ENCODE assay signal across 1 cellular context in genomic region chr22:19604711-19605268, GRCh38.
A peak's percentile ranks its signal among the peaks of the same experiment; 100 is the strongest.
TF ChIP-seq lines count a peak whose summit lies in the region.

No MANE protein-coding gene starts in this region.

TF ChIP-seq in HepG2, 621 proteins besides CTCF, POLR2A, EP300 and RAD21 (continued from another document and continues in another):
- TF ChIP-seq ZHX1 (CRISPR knock-in tag; IDR thresholded peaks at IDR 0.05; ENCODE audit: low read depth) (no peak; the same call in 1 of the 2 replicates), WIZ (CRISPR knock-in tag; IDR thresholded peaks at IDR 0.05) (no peak), SPEN (CRISPR knock-in tag; IDR thresholded peaks at IDR 0.05; ENCODE audit: low read depth) (peak; percentile 57; the same call in 1 of the 2 replicates), NR2F6 (IDR thresholded peaks at IDR 0.05) (peak; percentile 77), NR2F6 (CRISPR knock-in tag; IDR thresholded peaks at IDR 0.05) (peak; percentile 82), KMT2B (CRISPR knock-in tag; IDR thresholded peaks at IDR 0.05) (no peak), YY1 (IDR thresholded peaks at IDR 0.05; ENCODE audit: insufficient read depth, insufficient replicate concordance, low read depth, low read length) (no peak), UBTF (CRISPR knock-in tag; IDR thresholded peaks at IDR 0.05) (no peak), ARID4A (CRISPR knock-in tag; IDR thresholded peaks at IDR 0.05; ENCODE audit: borderline replicate concordance) (peak; percentile 34; the same call in 1 of the 2 replicates), CEBPG (CRISPR knock-in tag; IDR thresholded peaks at IDR 0.05) (no peak; the same call in 1 of the 2 replicates), TFDP1 (CRISPR knock-in tag; IDR thresholded peaks at IDR 0.05; ENCODE audit: borderline replicate concordance) (no peak), BRF2 (CRISPR knock-in tag; IDR thresholded peaks at IDR 0.05) (no peak), ZMYM3 (CRISPR knock-in tag; IDR thresholded peaks at IDR 0.05) (no peak), HOXA9 (CRISPR knock-in tag; IDR thresholded peaks at IDR 0.05; ENCODE audit: borderline replicate concordance) (no peak), SMARCE1 (IDR thresholded peaks at IDR 0.05; ENCODE audit: borderline replicate concordance) (no peak), MIXL1 (CRISPR knock-in tag; IDR thresholded peaks at IDR 0.05) (no peak), AGO1 (IDR thresholded peaks at IDR 0.05; ENCODE audit: low read depth, low read length, poor library complexity, severe bottlenecking) (no peak), TRAFD1 (CRISPR knock-in tag; IDR thresholded peaks at IDR 0.05; ENCODE audit: borderline replicate concordance) (no peak), ZNF430 (CRISPR knock-in tag; IDR thresholded peaks at IDR 0.05) (no peak), SP5 (CRISPR knock-in tag; IDR thresholded peaks at IDR 0.05; ENCODE audit: borderline replicate concordance, low read depth) (no peak), TEAD3 (CRISPR knock-in tag; optimal IDR thresholded peaks at IDR 0.05; ENCODE audit: borderline replicate concordance) (no peak), FOXP4 (CRISPR knock-in tag; IDR thresholded peaks at IDR 0.05) (peak; percentile 59), FOSL2 (CRISPR knock-in tag; IDR thresholded peaks at IDR 0.05) (peak; percentile 63), ZNF614 (CRISPR knock-in tag; IDR thresholded peaks at IDR 0.05; ENCODE audit: borderline replicate concordance) (0 out of 2 replicates have a peak, but pooled peaks have one; percentile 28), HOXD1 (CRISPR knock-in tag; IDR thresholded peaks at IDR 0.05) (no peak), NFIB (CRISPR knock-in tag; IDR thresholded peaks at IDR 0.05; ENCODE audit: borderline replicate concordance) (no peak), MEIS2 (CRISPR knock-in tag; IDR thresholded peaks at IDR 0.05) (no peak), PBX2 (CRISPR knock-in tag; IDR thresholded peaks at IDR 0.05) (peak; percentile 61; the same call in 1 of the 2 replicates), ZBTB44 (CRISPR knock-in tag; IDR thresholded peaks at IDR 0.05) (no peak), HDAC1 (CRISPR knock-in tag; IDR thresholded peaks at IDR 0.05) (no peak), FOXK1 (CRISPR knock-in tag; IDR thresholded peaks at IDR 0.05; ENCODE audit: borderline replicate concordance, low read depth) (0 out of 2 replicates have a peak, but pooled peaks have one; percentile 13), ZNF687 (CRISPR knock-in tag; IDR thresholded peaks at IDR 0.05) (peak; percentile 19)
